Comparison of ENCODE assay signal across 29 cellular contexts in genomic region chr12:2652401-2653081, GRCh38.
DNase-seq lines count a peak whose midpoint lies in the region; ATAC-seq, FAIRE-seq and TF ChIP-seq lines count a peak whose summit lies in the region.
"Had no signal": no experiment of that assay in that cellular context is flagged by ENCODE, and none has a peak within 500 bp of the region (broad histone marks: within the 10 kb centered on the region; RNA-seq: fewer than 3 reads in every experiment).

No MANE protein-coding gene starts in this region.

- BruUV-seq in HepG2 (replicated peaks; lab: Mats Ljungman, UMichigan), result no TSS peak

- no peaks in the 10 kb centered on the region; a peak in 1 of 4 replicates for H3K4me1 ChIP-seq in SK-N-SH (ENCODE audit: control insufficient read depth in 1 of 2, insufficient read depth in 2 of 2, low read depth in 1 of 2, low read length in 1 of 2)
- no peaks in the 10 kb centered on the region for H3K4me1 ChIP-seq in HepG2 (ENCODE audit: insufficient read depth, low read length)
- no peaks in the 10 kb centered on the region for H3K4me1 ChIP-seq in aorta (ENCODE audit: control insufficient read depth in 1 of 2, insufficient read depth in 2 of 2, low read length in 2 of 2)
- no peaks in the 10 kb centered on the region for H3K4me1 ChIP-seq in CD8-positive, alpha-beta memory T cell (ENCODE audit: insufficient read depth, low read length)
- H3K4me1 ChIP-seq: lower lobe of right lung, SJCRH30 had no signal

- no peak for TF ChIP-seq POLR2A in HepG2 (IDR thresholded peaks at IDR 0.05; ENCODE audit: insufficient read depth in 1 of 2, low read depth in 2 of 2, low read length in 2 of 2)

- TF ChIP-seq CTCF in SK-N-SH (IDR thresholded peaks at IDR 0.05), result peak; percentile 15; the same call in 1 of the 2 replicates
- TF ChIP-seq CTCF in chondrocyte (IDR thresholded peaks at IDR 0.05), result peak; percentile 12
- 0 out of 2 replicates have a peak, but pooled peaks have one; percentile 11 for TF ChIP-seq CTCF in HepG2 (CRISPR knock-in tag; IDR thresholded peaks at IDR 0.05)

- H3K36me3 ChIP-seq in SK-N-SH (replicated peaks in 1 of 2; ENCODE audit: control insufficient read depth in 1 of 2, insufficient read depth in 2 of 2, low read length in 1 of 2) (peaks cover 10 to 12% of the 10 kb centered on the region in 2 experiments), HepG2 (replicated peaks in 1 of 2; ENCODE audit: control insufficient read depth in 1 of 2, insufficient read depth in 2 of 2, low read length in 2 of 2) (no peaks in the 10 kb centered on the region), aorta (ENCODE audit: control insufficient read depth in 1 of 2, insufficient read depth in 2 of 2, low read length in 1 of 2) (peaks cover 0 to 6% of the 10 kb centered on the region in 2 donors)
- no peaks in the 10 kb centered on the region for H3K36me3 ChIP-seq in CD8-positive, alpha-beta memory T cell (ENCODE audit: insufficient read depth, low read length)
- H3K36me3 ChIP-seq: SJCRH30 had no signal

- POLR2A ChIA-PET in SK-N-SH (lab: Yijun Ruan, JAX), result no interaction called here
- POLR2A ChIA-PET in HepG2 (lab: Yijun Ruan, JAX), result no interaction called here
- POLR2A ChIA-PET in CD8-positive, alpha-beta memory T cell (lab: Charles Lee), result no interaction called here

- H3K27ac ChIP-seq in SK-N-SH (ENCODE audit: low read depth in 2 of 2, low read length in 1 of 2) (no peak overlapping the region), HepG2 (ENCODE audit: extremely low read length, insufficient read depth, low read length) (no peak overlapping the region), aorta (ENCODE audit: low read depth in 1 of 2, low read length in 2 of 2) (no peak overlapping the region)
- H3K27ac ChIP-seq in CD8-positive, alpha-beta memory T cell (ENCODE audit: low read depth, low read length), result no peak overlapping the region
- H3K27ac ChIP-seq: esophagus muscularis mucosa, GM23248, HL-60, lower lobe of right lung, SJCRH30 had no signal

- no peak overlapping the region for H3K9ac ChIP-seq in SK-N-SH
- H3K9ac ChIP-seq in HepG2 (ENCODE audit: insufficient read depth, low read depth, low read length), result no peak overlapping the region
- H3K9ac ChIP-seq: GM23248 had no signal

- H3K9me2 ChIP-seq in SK-N-SH, result no peaks in the 10 kb centered on the region

- FAIRE-seq in HepG2 (lab: Jason Lieb, UNC) (no peak), urothelium cell line (lab: Jason Lieb, UNC) (no peak)
- FAIRE-seq: D721Med, endometrium had no signal

- no peak overlapping the region for H2AFZ ChIP-seq in SK-N-SH (ENCODE audit: low read depth)
- H2AFZ ChIP-seq in HepG2 (ENCODE audit: low read length), result no peak overlapping the region
- H2AFZ ChIP-seq: GM23248 had no signal

- TF ChIP-seq EP300 in SK-N-SH (IDR thresholded peaks at IDR 0.05; ENCODE audit: borderline replicate concordance in 1 of 2, low read depth in 1 of 2, low read length in 1 of 2) (no peak), HepG2 (IDR thresholded peaks at IDR 0.05; ENCODE audit: low read depth in 2 of 2, low read length in 2 of 2) (no peak), HepG2 (CRISPR knock-in tag; IDR thresholded peaks at IDR 0.05; ENCODE audit: borderline replicate concordance) (no peak)

- no peak for ATAC-seq in SK-N-SH treated with all-trans-retinoic acid at 6 μM for 48 hours
- peak; percentile 67 for ATAC-seq in HepG2
- peak; percentile 30 for ATAC-seq in aorta (ENCODE audit: low FRiP score)
- ATAC-seq: activated CD8-positive, alpha-beta memory T cell treated with anti-CD3 and anti-CD28 coated beads, Interleukin-2, amount 10 ng/mL, durations not matched to agents 7 days and 5 days; lower lobe of right lung; naive thymus-derived CD8-positive, alpha-beta T cell had no signal

- in situ Hi-C loops in HepG2 (cut with HindIII; ENCODE audit: extremely low pct_ligation_motif_present, low pct_unique_long_range_greater_than_20kb), result no loop called here

- H3K4me3 ChIP-seq in SK-N-SH (ENCODE audit: low read depth in 2 of 2, low read length in 1 of 2) (no peak overlapping the region), HepG2 (replicated peaks in 1 of 3; ENCODE audit: insufficient read depth in 1 of 3, low read depth in 2 of 3, low read length in 3 of 3) (no peak overlapping the region), aorta (ENCODE audit: low read length in 2 of 2) (no peak overlapping the region)
- H3K4me3 ChIP-seq in CD8-positive, alpha-beta memory T cell (ENCODE audit: low read length), result no peak overlapping the region
- H3K4me3 ChIP-seq: esophagus muscularis mucosa, GM23248, lower lobe of right lung, SJCRH30 had no signal

- H3K4me2 ChIP-seq in SK-N-SH (no peak overlapping the region), HepG2 (ENCODE audit: low read depth, low read length) (no peak overlapping the region)

- no peaks in the 10 kb centered on the region for H3K4me1 Mint-ChIP-seq in chondrocyte (ENCODE audit: low read depth)
- no peaks in the 10 kb centered on the region for H3K4me1 Mint-ChIP-seq in CD8-positive, alpha-beta memory T cell
- H3K4me1 Mint-ChIP-seq: activated B cell treated with CpG ODN at 0.5 μM for 24 hours; activated CD4-positive, alpha-beta T cell treated with anti-CD3 and anti-CD28 coated beads, Interleukin-2, amount 10 ng/mL, durations not matched to agents 7 days and 5 days; activated CD8-positive, alpha-beta memory T cell treated with anti-CD3 and anti-CD28 coated beads, Interleukin-2, amount 10 ng/mL, durations not matched to agents 7 days and 5 days; CD4-positive, CD25-positive, alpha-beta regulatory T cell; naive thymus-derived CD8-positive, alpha-beta T cell had no signal

- H3K27me3 ChIP-seq in SK-N-SH (ENCODE audit: insufficient read depth) (no peaks in the 10 kb centered on the region), HepG2 (ENCODE audit: control insufficient read depth in 1 of 2, insufficient read depth in 2 of 2, low read length in 2 of 2) (peaks cover 13 to 58% of the 10 kb centered on the region in 2 experiments), aorta (ENCODE audit: control insufficient read depth in 1 of 2, insufficient read depth in 2 of 2, low read length in 1 of 2) (no peaks in the 10 kb centered on the region)
- no peaks in the 10 kb centered on the region for H3K27me3 ChIP-seq in CD8-positive, alpha-beta memory T cell (ENCODE audit: insufficient read depth, low read length, poor library complexity, severe bottlenecking)
- H3K27me3 ChIP-seq: esophagus muscularis mucosa had no signal

- H3K4me3 Mint-ChIP-seq in chondrocyte (ENCODE audit: unreplicated experiment), result no peak overlapping the region
- H3K4me3 Mint-ChIP-seq in CD8-positive, alpha-beta memory T cell, result no peak overlapping the region
- H3K4me3 Mint-ChIP-seq: activated B cell treated with CpG ODN at 0.5 μM for 24 hours; activated CD4-positive, alpha-beta T cell treated with anti-CD3 and anti-CD28 coated beads, Interleukin-2, amount 10 ng/mL, durations not matched to agents 7 days and 5 days; activated CD8-positive, alpha-beta memory T cell treated with anti-CD3 and anti-CD28 coated beads, Interleukin-2, amount 10 ng/mL, durations not matched to agents 7 days and 5 days; CD4-positive, CD25-positive, alpha-beta regulatory T cell; naive thymus-derived CD8-positive, alpha-beta T cell had no signal

- H3K27ac Mint-ChIP-seq in chondrocyte (ENCODE audit: unreplicated experiment), result no peak overlapping the region
- no peak overlapping the region for H3K27ac Mint-ChIP-seq in CD8-positive, alpha-beta memory T cell
- H3K27ac Mint-ChIP-seq: activated B cell treated with CpG ODN at 0.5 μM for 24 hours; activated CD4-positive, alpha-beta T cell treated with anti-CD3 and anti-CD28 coated beads, Interleukin-2, amount 10 ng/mL, durations not matched to agents 7 days and 5 days; activated CD8-positive, alpha-beta memory T cell treated with anti-CD3 and anti-CD28 coated beads, Interleukin-2, amount 10 ng/mL, durations not matched to agents 7 days and 5 days; CD4-positive, CD25-positive, alpha-beta regulatory T cell; naive thymus-derived CD8-positive, alpha-beta T cell had no signal

- H3K27me3 Mint-ChIP-seq in chondrocyte (ENCODE audit: low read depth), result no peaks in the 10 kb centered on the region
- H3K27me3 Mint-ChIP-seq in CD8-positive, alpha-beta memory T cell, result peaks cover 8 to 22% of the 10 kb centered on the region in 2 donors

- intact Hi-C loops in HepG2 (cut with micrococcal nuclease; ENCODE audit: unreplicated experiment), result no loop called here
- intact Hi-C loops in aorta (cut with DNase I), result no loop called here

- H3K79me2 ChIP-seq in SK-N-SH (ENCODE audit: insufficient read depth), result no peaks in the 10 kb centered on the region
- H3K79me2 ChIP-seq in HepG2 (ENCODE audit: insufficient read depth, low read length), result no peaks in the 10 kb centered on the region

- H3K9me3 ChIP-seq in SK-N-SH (0 out of 2 replicates have a peak, but pooled peaks cover 6% of the 10 kb centered on the region), HepG2 (ENCODE audit: low read length) (no peaks in the 10 kb centered on the region), aorta (ENCODE audit: control insufficient read depth, low read length) (no peaks in the 10 kb centered on the region)
- no peaks in the 10 kb centered on the region for H3K9me3 ChIP-seq in CD8-positive, alpha-beta memory T cell (ENCODE audit: low read length)
- H3K9me3 ChIP-seq: esophagus muscularis mucosa, lower lobe of right lung, SJCRH30 had no signal

- CTCF ChIA-PET in SK-N-SH (lab: Yijun Ruan, JAX) (interaction anchor here (0.6 kb wide), 1 partner anchor 10 kb away, joined by 3 read pairs; no protein-coding TSS in a partner anchor), HepG2 (lab: Yijun Ruan, JAX; ENCODE audit: low intra/inter-chr PET ratio, low total read pairs) (no interaction called here)
- CTCF ChIA-PET in CD8-positive, alpha-beta memory T cell (lab: Charles Lee), result no interaction called here

- DNase-seq in SK-N-SH (peak; percentile 41), chondrocyte (ENCODE audit: low spot score) (no peak), HepG2 (ENCODE audit: low spot score) (no peak), aorta (no peak), urothelium cell line (ENCODE audit: low spot score) (no peak)
- DNase-seq in CD8-positive, alpha-beta memory T cell, result no peak
- no peak for DNase-seq in stimulated activated CD4-positive, alpha-beta T cell treated with anti-CD3 and anti-CD28 coated beads, Interleukin-1b, Interleukin-23, amount 100 ng/mL, for 48 hours
- DNase-seq: activated B cell treated with CpG ODN at 0.5 μM for 24 hours; activated CD4-positive, alpha-beta T cell treated with anti-CD3 and anti-CD28 coated beads, Interleukin-2, amount 10 ng/mL, durations not matched to agents 7 days and 5 days; activated CD8-positive, alpha-beta memory T cell treated with anti-CD3 and anti-CD28 coated beads, Interleukin-2, amount 10 ng/mL, durations not matched to agents 7 days and 5 days; activated T-cell treated with anti-CD3 and anti-CD28 coated beads, Interleukin-2, amount 50 U/mL, for 48 hours; CD4-positive, CD25-positive, alpha-beta regulatory T cell; foreskin fibroblast; GM23248; Karpas-422; lower lobe of right lung; naive thymus-derived CD8-positive, alpha-beta T cell; NCI-H1436; NCI-H2081; NCI-H345; NCI-H69; SJCRH30; stimulated activated naive CD4-positive, alpha-beta T cell; T1000 had no signal

- H3F3A ChIP-seq in SK-N-SH (replicated peaks; ENCODE audit: insufficient read depth), result no peaks in the 10 kb centered on the region

- WGBS in SK-N-SH (ENCODE audit: low lambda C conversion rate), result 91% methylated on average over 13 of the region's 33 CpGs
- WGBS in HepG2 (ENCODE audit: low lambda C conversion rate), result 28% methylated on average over 3 of the region's 33 CpGs
- 81 to 85% methylated on average over 33 of the region's 33 CpGs for WGBS in aorta, 2 donors

- peaks cover 6% of the 10 kb centered on the region for H3K9me3 Mint-ChIP-seq in chondrocyte (ENCODE audit: low read depth)
- no peaks in the 10 kb centered on the region for H3K9me3 Mint-ChIP-seq in CD8-positive, alpha-beta memory T cell
- H3K9me3 Mint-ChIP-seq: activated CD4-positive, alpha-beta T cell treated with anti-CD3 and anti-CD28 coated beads, Interleukin-2, amount 10 ng/mL, durations not matched to agents 7 days and 5 days had no signal

- H4K20me1 ChIP-seq in SK-N-SH (ENCODE audit: insufficient read depth) (no peaks in the 10 kb centered on the region), HepG2 (ENCODE audit: insufficient read depth, low read length) (no peaks in the 10 kb centered on the region)

- H3K36me3 Mint-ChIP-seq in chondrocyte (ENCODE audit: low read depth), result peaks cover 30% of the 10 kb centered on the region
- H3K36me3 Mint-ChIP-seq in CD8-positive, alpha-beta memory T cell, result peaks cover 0 to 3% (median 0%) of the 10 kb centered on the region in 3 donors
- H3K36me3 Mint-ChIP-seq: activated CD8-positive, alpha-beta memory T cell treated with anti-CD3 and anti-CD28 coated beads, Interleukin-2, amount 10 ng/mL, durations not matched to agents 7 days and 5 days; CD4-positive, CD25-positive, alpha-beta regulatory T cell had no signal

- TF ChIP-seq RAD21 in SK-N-SH (IDR thresholded peaks at IDR 0.05; ENCODE audit: low read length), result peak; percentile 21; the same call in 1 of the 2 replicates
- no peak for TF ChIP-seq RAD21 in HepG2 (CRISPR knock-in tag; IDR thresholded peaks at IDR 0.05)

Comparison
In these comparisons a context has a peak if more than half of its experiments do, and no peak if none do; other contexts are left out.
1. Of the 25 proteins assayed by ChIP-seq in both HepG2 and SK-N-SH: peak only in HepG2: none; only in SK-N-SH: RAD21; in both: CTCF; in neither: 23.